ENCODE assay signal across 9 cellular contexts in the genomic region with DNA sequence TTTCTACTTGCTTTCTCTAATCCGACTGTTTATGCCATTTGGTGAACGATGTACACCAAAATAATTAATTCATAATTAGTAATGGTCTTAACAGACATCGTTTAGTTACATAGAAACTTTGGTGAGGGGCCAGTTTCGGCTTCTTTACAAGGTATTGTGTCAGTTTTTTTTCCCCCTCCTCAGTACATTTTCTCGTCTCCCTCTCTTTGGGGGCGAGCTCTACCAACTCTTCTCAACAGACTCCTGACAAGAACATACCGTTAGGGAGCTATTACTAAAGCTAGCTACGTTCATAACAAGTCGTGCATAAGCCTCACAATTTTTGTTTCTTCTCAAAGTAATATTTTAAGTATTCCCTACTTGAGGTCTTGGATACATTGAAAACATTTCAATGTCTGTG. TPM values are rescaled to one million over a fixed set of nuclear protein-coding genes. Genes with fewer than 3 reads are reported as not detected.
DNase-seq lines count a peak whose midpoint lies in the region; ATAC-seq and TF ChIP-seq lines count a peak whose summit lies in the region.
"Had no signal": no experiment of that assay in that cellular context is flagged by ENCODE, and none has a peak within 500 bp of the region (broad histone marks: within the 10 kb centered on the region; RNA-seq: fewer than 3 reads in every experiment).

No MANE protein-coding gene starts in this region.

- H3K27me3 ChIP-seq in BJ (ENCODE audit: control insufficient read depth, insufficient read depth, low read length) = no peaks in the 10 kb centered on the region

- no peaks in the 10 kb centered on the region for H3K9me3 Mint-ChIP-seq in natural killer cell

- DNase-seq in BJ (ENCODE audit: low read depth) = no peak
- no peak for DNase-seq in choroid plexus epithelial cell (ENCODE audit: low read depth)
- DNase-seq in natural killer cell = no peak
- DNase-seq in NK-92 (lab: John Stamatoyannopoulos, UW; ENCODE audit: unreplicated experiment) = no peak
- DNase-seq in retina = no peak
- DNase-seq in hippocampal formation (lab: John Stamatoyannopoulos, UW) = no peak

- peak overlapping the region; percentile 99 for H3K4me3 Mint-ChIP-seq in natural killer cell

- peak overlapping the region; percentile 64 for H3K4me3 ChIP-seq in BJ (ENCODE audit: low read depth, low read length)
- H3K4me3 ChIP-seq in choroid plexus epithelial cell (ENCODE audit: low read depth, low read length) = peak overlapping the region; percentile 91

- intact Hi-C loops in natural killer cell (cut with micrococcal nuclease) = loop anchor here (5.0 kb wide), 2 partner anchors 425 to 970 kb away; partner anchors contain the start of genes ATR and DIPK2A

- H3K36me3 Mint-ChIP-seq in natural killer cell = no peaks in the 10 kb centered on the region

- H3K9me3 ChIP-seq in KOPT-K1 (ENCODE audit: insufficient read depth, low read length, poor library complexity, severe bottlenecking) = no peaks in the 10 kb centered on the region

- peaks cover 53 to 56% of the 10 kb centered on the region in 2 donors for H3K4me1 Mint-ChIP-seq in natural killer cell

- ATAC-seq in natural killer cell (no peak), GM19463 (IDR thresholded peaks at IDR 0.05; ENCODE audit: unreplicated experiment) (no peak)

- H3K27me3 Mint-ChIP-seq in natural killer cell (ENCODE audit: low read depth in 2 of 2) = peaks cover 0 to 7% of the 10 kb centered on the region in 2 donors

- CTCF ChIA-PET in BJ (lab: Yijun Ruan, JAX) = no interaction called here

- TF ChIP-seq CTCF in BJ (IDR thresholded peaks at IDR 0.05; ENCODE audit: insufficient read depth, low read depth, low read length) (no peak), choroid plexus epithelial cell (conservative IDR thresholded peaks at IDR 0.05; ENCODE audit: low read depth, low read length) (no peak), natural killer cell (IDR thresholded peaks at IDR 0.05) (no peak)

- POLR2A ChIA-PET in BJ (lab: Charles Lee) = interaction anchor here (0.6 kb wide), 1 partner anchor 18 kb away, joined by 6 read pairs; no protein-coding TSS in a partner anchor

- no peaks in the 10 kb centered on the region for H3K36me3 ChIP-seq in BJ (ENCODE audit: control insufficient read depth, insufficient read depth, low read length)
- peaks cover 10% of the 10 kb centered on the region; the same call in 1 of the 2 replicates for H3K36me3 ChIP-seq in KOPT-K1 (ENCODE audit: insufficient read depth, low read length)

- H3K27ac Mint-ChIP-seq in natural killer cell = peak overlapping the region; percentile 99 to 100

- H3K27ac ChIP-seq in KOPT-K1 (ENCODE audit: low read depth, low read length, poor library complexity, severe bottlenecking) = peak overlapping the region; percentile 79

RNA-seq across cellular contexts. Expression of gene U2SURP, which starts 1.4 kb away (rescaled TPM):
- polyA plus RNA-seq in BJ (2011; rRNA removed) = 22.6 and 47.2 TPM in 2 replicates
- polyA minus RNA-seq in BJ (2011; rRNA and poly(A)+ RNA removed) = 35.0 and 39.4 TPM in 2 replicates
- total RNA-seq in natural killer cell = 100 to 1,000 TPM; 165 to 179 (median 172) TPM

RNA-seq across cellular contexts. Expression of gene PAQR9, which starts 39.3 kb away (rescaled TPM):
- not detected in 2 replicates for polyA plus RNA-seq in BJ (2011; rRNA removed)
- not detected in 2 replicates for polyA minus RNA-seq in BJ (2011; rRNA and poly(A)+ RNA removed)
- not detected for total RNA-seq in natural killer cell
- total RNA-seq: lung had no signal
- polyA plus RNA-seq: lung had no signal
